Comparison of ENCODE assay signal across 1 cellular context in genomic region chr2:162333968-162334367, GRCh38.
TF ChIP-seq lines count a peak whose summit lies in the region.

No MANE protein-coding gene starts in this region.

TF ChIP-seq in GM23338, 12 proteins besides CTCF, POLR2A, EP300 and RAD21 (continued from another document):
- TF ChIP-seq EZH2 (IDR thresholded peaks at IDR 0.05; ENCODE audit: low read depth, unreplicated experiment) (no peak), ETS1 (IDR thresholded peaks at IDR 0.05) (no peak), NANOG (IDR thresholded peaks at IDR 0.05; ENCODE audit: borderline replicate concordance) (no peak), JUNB (IDR thresholded peaks at IDR 0.05; ENCODE audit: unreplicated experiment) (no peak), ZNF114 (CRISPR knock-in tag; IDR thresholded peaks at IDR 0.05) (no peak), CREB1 (CRISPR knock-in tag; IDR thresholded peaks at IDR 0.05; ENCODE audit: low read depth) (no peak), ZNF462 (CRISPR knock-in tag; IDR thresholded peaks at IDR 0.05) (no peak)
